ENCODE assay signal across 8 cellular contexts in the genomic region with DNA sequence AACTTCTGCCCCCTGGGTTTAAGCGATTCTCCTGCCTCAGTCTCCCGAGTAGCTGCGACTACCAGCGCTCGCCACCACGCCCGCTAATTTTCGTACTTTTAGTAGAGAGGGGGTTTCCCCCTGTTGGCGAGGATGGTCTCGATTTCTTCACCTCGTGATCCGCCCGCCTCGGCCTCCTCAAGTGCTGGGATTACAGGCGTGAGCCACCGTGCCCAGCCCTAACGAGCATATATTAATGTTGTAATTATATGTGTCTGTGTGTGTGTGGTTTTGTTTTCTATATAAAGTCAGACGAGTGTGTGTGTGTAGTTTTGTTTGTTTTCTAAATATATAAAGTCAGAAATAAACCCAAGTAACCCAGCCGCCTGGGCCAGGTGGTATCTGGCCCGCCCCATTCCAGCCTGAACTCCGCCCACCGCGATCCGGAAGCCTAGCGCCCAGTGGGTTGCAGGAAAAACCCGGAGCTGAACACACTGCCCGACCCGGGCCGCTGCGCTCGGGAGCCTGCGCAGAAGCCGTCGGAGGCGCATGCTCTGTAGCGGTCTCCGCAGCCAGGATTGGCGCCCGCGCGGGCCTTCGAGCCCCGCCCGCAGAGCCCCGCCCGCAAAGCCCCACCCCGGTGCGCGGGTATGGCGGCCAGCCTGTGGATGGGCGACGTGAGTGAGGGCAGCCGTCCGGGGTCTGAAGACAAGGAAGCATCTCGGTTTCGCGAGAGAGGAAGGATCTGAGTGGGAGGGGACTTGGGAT.
DNase-seq lines count a peak whose midpoint lies in the region; ATAC-seq and TF ChIP-seq lines count a peak whose summit lies in the region.

TSS of gene TRNAU1AP (plus strand) at position 604 of the 747 bp plus-strand sequence. CDS start at position 630, 26 bp downstream.

- ATAC-seq in GM19372 (IDR thresholded peaks at IDR 0.05; ENCODE audit: low read depth, unreplicated experiment) = peak; percentile 90
- peak; percentile 89 for ATAC-seq in HG03521 (IDR thresholded peaks at IDR 0.05; ENCODE audit: unreplicated experiment)

- no peak for TF ChIP-seq CTCF in C4-2B (conservative IDR thresholded peaks at IDR 0.05)

- peak; percentile 95 for DNase-seq in NCI-H748 (lab: John Stamatoyannopoulos, UW; ENCODE audit: unreplicated experiment)
- DNase-seq in activated CD4-positive, alpha-beta T cell treated with anti-CD3 and anti-CD28 coated beads, Interleukin-2, amount 50 U/mL, for 1 hour = peak; percentile 97
- DNase-seq in dedifferentiated amniotic fluid mesenchymal stem cell (ENCODE audit: extremely low spot score) = peak; percentile 96
- DNase-seq in left kidney (ENCODE audit: low read depth, low spot score) = peak; percentile 98
- DNase-seq in stimulated activated CD4-positive, alpha-beta T cell treated with anti-CD3 and anti-CD28 coated beads, Interleukin-1b, Interleukin-23, amount 100 ng/mL, for 48 hours = peak; percentile 98

- peak within 1 kb of the TSS; percentile 88 for H3K27ac ChIP-seq in C4-2B

Comparison
In these comparisons a context has a peak if more than half of its experiments do, and no peak if none do; other contexts are left out.
1. Peak in every context shown above with its lines: DNase-seq, ATAC-seq and H3K27ac ChIP-seq.